In genomic region chr7:37182011-37182478, GRCh38 we compare ENCODE assay signal across 8 cellular contexts.
A peak's percentile ranks its signal among the peaks of the same experiment; 100 is the strongest.
DNase-seq lines count a peak whose midpoint lies in the region; TF ChIP-seq lines count a peak whose summit lies in the region.

No MANE protein-coding gene starts in this region.

- no peak overlapping the region for H3K27ac ChIP-seq in right atrium auricular region

- H3K4me1 ChIP-seq in HAP-1 (no peaks in the 10 kb centered on the region), right atrium auricular region (no peaks in the 10 kb centered on the region)

- H3K4me3 ChIP-seq in HAP-1 = no peak overlapping the region
- no peak overlapping the region for H3K4me3 ChIP-seq in NB4 (ENCODE audit: low read depth, low read length)
- H3K4me3 ChIP-seq in right atrium auricular region = no peak overlapping the region

- H3K36me3 ChIP-seq in HAP-1 (replicated peaks) (no peaks in the 10 kb centered on the region), right atrium auricular region (no peaks in the 10 kb centered on the region)

- TF ChIP-seq CTCF in NB4 (IDR thresholded peaks at IDR 0.05; ENCODE audit: low read depth, low read length) (peak; percentile 94), right atrium auricular region (IDR thresholded peaks at IDR 0.05) (peak; percentile 89 to 92)

- H3K27me3 ChIP-seq in HAP-1 (ENCODE audit: low read depth) (no peaks in the 10 kb centered on the region; the same call in 1 of the 2 replicates), right atrium auricular region (no peaks in the 10 kb centered on the region)

- no peak for TF ChIP-seq POLR2A in NB4 (IDR thresholded peaks at IDR 0.05; ENCODE audit: extremely low read depth, insufficient read length)

- H3K9me3 ChIP-seq in HAP-1 (no peaks in the 10 kb centered on the region), right atrium auricular region (no peaks in the 10 kb centered on the region)

- DNase-seq in GDM1 (lab: John Stamatoyannopoulos, UW) (peak; percentile 51), HAP-1 (ENCODE audit: low spot score in 2 of 2) (peak; percentile 57 to 88), NB4 (ENCODE audit: low read depth) (peak; percentile 87), SW480 (ENCODE audit: low spot score) (peak; percentile 77), amniotic epithelial cell (ENCODE audit: low read depth) (peak; percentile 38), right atrium auricular region (ENCODE audit: low spot score) (peak; percentile 81), renal cortical epithelial cell (ENCODE audit: low read depth) (peak; percentile 68), cortex of kidney (lab: John Stamatoyannopoulos, UW) (no peak)

- in situ Hi-C loops in HAP-1 (cut with MboI; ENCODE audit: low sequenced_read_pairs) = loop anchor here (25.0 kb wide), 2 partner anchors 195 to 495 kb away; no protein-coding TSS in a partner anchor
